Comparison of ENCODE assay signal across 17 cellular contexts in the genomic region with DNA sequence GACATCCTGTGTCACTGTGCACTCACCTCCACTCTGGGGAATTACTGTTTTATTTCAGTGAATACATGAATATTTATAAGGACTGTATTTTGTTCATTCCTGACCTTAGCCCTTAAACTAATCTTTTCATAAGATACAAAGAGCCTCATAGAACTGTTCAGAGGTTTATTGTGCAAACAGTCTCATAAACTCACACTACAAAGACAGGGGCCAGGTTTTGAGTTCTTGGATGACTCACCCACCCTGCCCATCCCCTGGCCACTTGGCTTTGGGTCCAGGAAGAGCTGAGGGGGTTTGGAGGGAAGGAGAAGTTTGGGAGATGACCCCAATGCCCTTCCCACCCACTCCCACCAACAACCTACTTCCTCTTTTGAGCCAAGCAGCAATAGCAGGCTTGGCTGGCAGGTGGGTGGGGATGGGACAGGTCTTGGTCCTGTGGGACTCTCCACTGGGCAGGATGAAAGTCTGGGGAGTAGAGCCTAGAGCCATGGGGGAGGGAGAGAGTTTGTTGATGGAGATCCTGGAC.
"Had no signal": no experiment of that assay in that cellular context is flagged by ENCODE, and none has a peak within 500 bp of the region (broad histone marks: within the 10 kb centered on the region; RNA-seq: fewer than 3 reads in every experiment).

No MANE protein-coding gene starts in this region.

- H3K27ac Mint-ChIP-seq: natural killer cell had no signal

- DNase-seq: dermis blood vessel endothelial cell; effector memory CD4-positive, alpha-beta T cell; heart left ventricle; kidney; left lung; natural killer cell; occipital lobe; ovary; posterior cingulate gyrus; psoas muscle; right cardiac atrium; sigmoid colon; stimulated activated naive CD4-positive, alpha-beta T cell treated with Interleukin-2 at 50 U/mL for 16 hours; stomach; thyroid gland; trophoblast cell had no signal

- H3K36me3 Mint-ChIP-seq: natural killer cell had no signal

- H3K4me3 Mint-ChIP-seq: natural killer cell had no signal

- ATAC-seq: gastroesophageal sphincter, heart left ventricle, left lung, psoas muscle, right cardiac atrium had no signal
